In the genomic region with DNA sequence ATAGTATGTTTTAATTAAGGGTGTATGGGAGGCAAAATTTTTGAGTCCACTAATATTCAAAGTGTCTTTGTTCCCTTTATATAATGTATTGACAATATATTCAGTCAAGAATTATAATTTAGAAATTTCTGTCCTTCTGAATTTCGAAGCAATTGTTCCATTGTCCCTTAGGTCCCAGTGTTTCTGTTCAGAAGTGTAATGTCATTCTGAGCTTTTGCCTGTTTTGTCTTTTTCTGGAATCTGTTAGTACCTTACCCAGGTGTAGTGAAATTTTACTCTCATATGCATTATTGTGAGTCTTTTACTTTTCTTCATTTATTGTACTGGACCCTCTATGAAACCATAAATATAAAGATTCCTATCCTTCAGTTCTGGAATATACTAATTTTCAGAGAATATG, we compare ENCODE assay signal across 7 cellular contexts.
"Had no signal": no experiment of that assay in that cellular context is flagged by ENCODE, and none has a peak within 500 bp of the region (broad histone marks: within the 10 kb centered on the region; RNA-seq: fewer than 3 reads in every experiment).

No MANE protein-coding gene starts in this region.

- FAIRE-seq: GM12878, GM12891, GM12892, GM18507, GM19239 had no signal

- H3K4me3 ChIP-seq: GM12878 had no signal

- ATAC-seq: GM12878 had no signal

- DNase-seq: GDM1, GF-D8 had no signal
